Comparison of ENCODE assay signal across 11 cellular contexts in the genomic region with DNA sequence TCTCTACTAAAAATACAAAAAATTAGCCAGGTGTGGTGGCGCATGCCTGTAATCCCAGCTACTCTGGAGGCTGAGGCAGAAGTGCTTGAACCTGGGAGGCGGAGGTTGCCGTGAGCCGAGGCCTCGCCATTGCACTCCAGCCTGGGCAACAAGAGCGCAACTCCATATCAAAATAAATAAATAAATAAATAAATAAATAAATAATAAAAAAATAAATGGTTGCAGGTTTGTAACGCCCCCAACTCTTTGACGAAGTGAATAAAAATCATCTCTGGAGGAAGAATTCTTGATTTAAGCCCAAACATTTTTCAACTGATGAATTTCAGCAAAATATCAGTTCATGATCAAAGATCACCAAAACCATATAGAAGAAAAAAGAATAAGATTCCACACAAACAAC. TPM values are rescaled to one million over a fixed set of nuclear protein-coding genes. Genes with fewer than 3 reads are reported as not detected.
"Had no signal": no experiment of that assay in that cellular context is flagged by ENCODE, and none has a peak within 500 bp of the region (broad histone marks: within the 10 kb centered on the region; RNA-seq: fewer than 3 reads in every experiment).

No MANE protein-coding gene starts in this region.

- H2AFZ ChIP-seq: GM23248 had no signal

- H3K27ac Mint-ChIP-seq: H9, HFFc6 had no signal

- H3K4me3 Mint-ChIP-seq: H9, HFFc6 had no signal

- DNase-seq: GM23248, GOT3, H7, H9, HCEC 1CT, HFFc6 had no signal

- H3K9me3 ChIP-seq: HAP-1 had no signal

- H3K36me3 ChIP-seq: HAP-1 had no signal

- H3K4me3 ChIP-seq: GM23248, HAP-1 had no signal

- H3K4me1 ChIP-seq: HAP-1 had no signal

- H3K9me3 Mint-ChIP-seq: H9 had no signal

- FAIRE-seq: H1, H54 had no signal

- ATAC-seq: HCT116 had no signal

- H3K27ac ChIP-seq: GM23248 had no signal

RNA-seq across cellular contexts. Expression of a gene that starts 32.1 kb away (rescaled TPM):
- total RNA-seq: GM23248, H1, H4, H7, H9, HFFc6 had no signal
- polyA plus RNA-seq: H1 had no signal
